10 cellular contexts compared by ENCODE assay signal in genomic region chr18:31042068-31042390, GRCh38. TPM values are rescaled to one million over a fixed set of nuclear protein-coding genes. Genes with fewer than 3 reads are reported as not detected.
DNase-seq lines count a peak whose midpoint lies in the region; ATAC-seq and TF ChIP-seq lines count a peak whose summit lies in the region.
"Had no signal": no experiment of that assay in that cellular context is flagged by ENCODE, and none has a peak within 500 bp of the region (broad histone marks: within the 10 kb centered on the region; RNA-seq: fewer than 3 reads in every experiment).

No MANE protein-coding gene starts in this region.

- no peaks in the 10 kb centered on the region for H3K36me3 Mint-ChIP-seq in endodermal cell (ENCODE audit: low read depth)

- no peak overlapping the region for H3K18ac ChIP-seq in mesenchymal stem cell (ENCODE audit: low read depth in 1 of 2, low read length in 2 of 2)

- no peak overlapping the region for H2BK120ac ChIP-seq in mesenchymal stem cell (ENCODE audit: low read depth, low read length)

- H3K27me3 ChIP-seq in SJSA1 (replicated peaks) (no peaks in the 10 kb centered on the region), endodermal cell (ENCODE audit: control insufficient read depth, insufficient read depth, low read length, poor library complexity, severe bottlenecking) (peaks cover 69% of the 10 kb centered on the region), mesenchymal stem cell (ENCODE audit: control insufficient read depth in 1 of 2, insufficient read depth in 1 of 2, low read length in 2 of 2) (peaks cover 0 to 49% of the 10 kb centered on the region in 2 experiments), suprapubic skin (peaks cover 33% of the 10 kb centered on the region)

- TF ChIP-seq CTCF in endodermal cell (conservative IDR thresholded peaks at IDR 0.05) (no peak), suprapubic skin (IDR thresholded peaks at IDR 0.05) (no peak)

- ATAC-seq in HG02798 (IDR thresholded peaks at IDR 0.05; ENCODE audit: poor library complexity, unreplicated experiment), result no peak
- no peak for ATAC-seq in HG03135 (IDR thresholded peaks at IDR 0.05; ENCODE audit: unreplicated experiment)

- no peak overlapping the region for H4K91ac ChIP-seq in mesenchymal stem cell (ENCODE audit: low read length)

- H3K27me3 Mint-ChIP-seq in endodermal cell (ENCODE audit: insufficient read depth), result peaks cover 73% of the 10 kb centered on the region

- DNase-seq in SJSA1 (ENCODE audit: low read depth in 1 of 2, low spot score in 2 of 2) (no peak), endodermal cell (no peak), mesenchymal stem cell (no peak), suprapubic skin (ENCODE audit: low spot score in 2 of 2) (no peak), cerebellar cortex (ENCODE audit: low spot score) (no peak)
- DNase-seq: OCI-M1; stimulated activated CD4-positive, alpha-beta T cell treated with anti-CD3 and anti-CD28 coated beads, Interleukin-4, amount 100 ng/mL, for 24 hours had no signal

- H3K79me1 ChIP-seq in mesenchymal stem cell (replicated peaks; ENCODE audit: low read length, poor library complexity, severe bottlenecking), result peaks cover 2% of the 10 kb centered on the region

- peaks cover 20% of the 10 kb centered on the region for H3K4me1 Mint-ChIP-seq in endodermal cell

- H2AK5ac ChIP-seq in mesenchymal stem cell (ENCODE audit: low read length, severe bottlenecking), result no peak overlapping the region

- no peak overlapping the region for H4K8ac ChIP-seq in mesenchymal stem cell (ENCODE audit: low read length)

- no peak for TF ChIP-seq EP300 in suprapubic skin (IDR thresholded peaks at IDR 0.05)

- H3K14ac ChIP-seq in mesenchymal stem cell (ENCODE audit: low read length in 2 of 2), result no peak overlapping the region

- H2BK15ac ChIP-seq in mesenchymal stem cell (ENCODE audit: low read depth, poor library complexity, severe bottlenecking), result no peak overlapping the region

- H3K27ac ChIP-seq in SJSA1 (peak overlapping the region; percentile 68; the same call in 1 of the 2 replicates), endodermal cell (ENCODE audit: low read depth, low read length) (no peak overlapping the region), mesenchymal stem cell (ENCODE audit: low read length, poor library complexity, severe bottlenecking) (peak overlapping the region; percentile 95), suprapubic skin (peak overlapping the region; percentile 89)

- H3K4me3 Mint-ChIP-seq in endodermal cell, result peak overlapping the region; percentile 68

- 0 to 2% methylated on average over 2 to 16 of the region's 16 CpGs for WGBS in endodermal cell (ENCODE audit: insufficient coverage in 1 of 2, insufficient read length in 1 of 2), 2 experiments
- WGBS in mesenchymal stem cell, result 3% methylated on average over 16 of the region's 16 CpGs
- 0% methylated on average over 3 of the region's 16 CpGs for WGBS in suprapubic skin

- no peak overlapping the region for H3K4ac ChIP-seq in mesenchymal stem cell (ENCODE audit: low read depth in 1 of 2, low read length in 2 of 2)

- no peaks in the 10 kb centered on the region for H3K9me3 Mint-ChIP-seq in endodermal cell

- no peak for TF ChIP-seq POLR2A in suprapubic skin (IDR thresholded peaks at IDR 0.05)

- H3K9me3 ChIP-seq in SJSA1 (replicated peaks) (no peaks in the 10 kb centered on the region; the same call in 1 of the 2 replicates), endodermal cell (ENCODE audit: control insufficient read depth, low read length) (no peaks in the 10 kb centered on the region), mesenchymal stem cell (ENCODE audit: control insufficient read depth, low read length) (peaks cover 3% of the 10 kb centered on the region), suprapubic skin (no peaks in the 10 kb centered on the region)

- H3K36me3 ChIP-seq in SJSA1 (no peaks in the 10 kb centered on the region; the same call in 1 of the 2 replicates), endodermal cell (ENCODE audit: control insufficient read depth, insufficient read depth, low read length) (no peaks in the 10 kb centered on the region), mesenchymal stem cell (ENCODE audit: control insufficient read depth in 1 of 2, insufficient read depth in 2 of 2, low read depth in 1 of 2, low read length in 2 of 2) (peaks cover 0 to 5% of the 10 kb centered on the region in 2 experiments), suprapubic skin (no peaks in the 10 kb centered on the region)

- no peak overlapping the region for H3K27ac Mint-ChIP-seq in endodermal cell

- H3K4me1 ChIP-seq in SJSA1 (replicated peaks) (peaks cover 6% of the 10 kb centered on the region; the same call in 1 of the 2 replicates), endodermal cell (ENCODE audit: control insufficient read depth, insufficient read depth, low read length) (peaks cover 2% of the 10 kb centered on the region), mesenchymal stem cell (ENCODE audit: control insufficient read depth, insufficient read depth, low read depth, low read length) (peaks cover 1% of the 10 kb centered on the region), suprapubic skin (peaks cover 8% of the 10 kb centered on the region)

- H3K4me3 ChIP-seq in SJSA1, result peak overlapping the region; percentile 50
- peak overlapping the region; percentile 72 for H3K4me3 ChIP-seq in endodermal cell (ENCODE audit: low read length)
- peak overlapping the region in 1 of 2 experiments; percentile 80 for H3K4me3 ChIP-seq in mesenchymal stem cell (ENCODE audit: insufficient read depth in 1 of 2, low read depth in 1 of 2, low read length in 2 of 2)
- H3K4me3 ChIP-seq in suprapubic skin, result peak overlapping the region; percentile 52

- H3K4me2 ChIP-seq in mesenchymal stem cell (ENCODE audit: low read length, poor library complexity, severe bottlenecking), result peak overlapping the region; percentile 62

- peak overlapping the region; percentile 48 for H2BK5ac ChIP-seq in mesenchymal stem cell (ENCODE audit: low read depth, low read length, poor library complexity, severe bottlenecking)

- no peak overlapping the region for H3K9ac ChIP-seq in endodermal cell (ENCODE audit: extremely low read depth, low read length, poor library complexity, severe bottlenecking)
- no peak overlapping the region for H3K9ac ChIP-seq in mesenchymal stem cell (ENCODE audit: low read length)

- peak overlapping the region; percentile 54 for H2AFZ ChIP-seq in mesenchymal stem cell (ENCODE audit: low read depth, low read length)

- no peak overlapping the region for H2BK12ac ChIP-seq in mesenchymal stem cell (ENCODE audit: low read length in 2 of 2)

- no peak overlapping the region for H3K23ac ChIP-seq in mesenchymal stem cell (ENCODE audit: low read length in 2 of 2)

RNA-seq across cellular contexts. Expression of gene DSC3, which starts 0.5 kb away (rescaled TPM):
- 13.9 and 20.0 TPM in 2 replicates for total RNA-seq in SJSA1 (2014; rRNA removed; shearing (Covaris generic))
- total RNA-seq in endodermal cell, result under 1 TPM; 0.26 to 0.53 TPM
- 1.6 TPM for polyA plus RNA-seq in endodermal cell (2013, experiment 1 of 2)
- polyA plus RNA-seq in endodermal cell (2013, experiment 2 of 2), result 1.0 TPM
- polyA plus RNA-seq in mesenchymal stem cell (2013, experiment 1 of 2), result 1.5 TPM
- 1.4 TPM for polyA plus RNA-seq in mesenchymal stem cell (2013, experiment 2 of 2)
- 100 to 1,000 TPM; 497 to 826 (median 664) TPM for total RNA-seq in suprapubic skin
- total RNA-seq: LHCN-M2 had no signal

Comparison
In these comparisons a context has a peak if more than half of its experiments do, and no peak if none do; other contexts are left out.
1. RNA of gene DSC3, which starts 0.5 kb away (total RNA-seq): 497 to 826 TPM in suprapubic skin; 13.9 to 20.0 TPM in SJSA1 and 0.26 to 0.53 TPM in endodermal cell; every median in the first group is over 10 times any median in the second.